In the genomic region with DNA sequence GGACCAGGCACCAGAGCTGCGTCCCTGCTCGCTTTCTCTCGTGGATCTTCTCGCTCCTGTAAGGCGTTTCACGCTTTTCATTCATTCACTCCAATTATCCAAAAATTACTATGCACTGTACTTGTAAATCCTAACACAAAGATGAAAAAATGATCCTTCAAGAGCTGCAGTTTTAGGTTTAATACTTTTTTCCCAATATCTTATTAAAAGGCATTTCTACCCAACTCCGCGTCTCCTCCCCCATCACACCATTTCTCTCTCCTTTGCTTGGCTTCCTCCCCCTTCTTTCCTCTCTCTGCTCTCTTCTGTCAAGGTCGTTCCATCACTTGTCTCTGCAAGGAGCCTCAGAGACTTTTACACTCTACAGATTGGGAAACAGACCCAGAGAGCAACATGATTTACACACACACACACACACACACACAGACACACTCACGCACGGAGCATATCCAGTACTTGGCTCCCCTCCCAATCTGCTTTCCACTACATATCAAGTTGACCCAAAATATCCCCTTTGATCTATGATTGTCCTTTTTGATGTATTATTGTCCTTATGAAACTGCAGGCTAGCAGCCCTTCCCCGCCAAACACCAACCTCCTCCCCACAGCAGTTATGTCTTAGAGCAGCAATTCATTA, we compare ENCODE assay signal across 8 cellular contexts. TPM values are rescaled to one million over a fixed set of nuclear protein-coding genes. Genes with fewer than 3 reads are reported as not detected.
DNase-seq lines count a peak whose midpoint lies in the region; ATAC-seq, FAIRE-seq and TF ChIP-seq lines count a peak whose summit lies in the region.

No MANE protein-coding gene starts in this region.

- H3K4me1 ChIP-seq in prostate gland (replicated peaks) = no peaks in the 10 kb centered on the region

- no peaks in the 10 kb centered on the region for H3K9me3 ChIP-seq in SK-N-MC (ENCODE audit: low read depth, low read length)
- H3K9me3 ChIP-seq in prostate gland = no peaks in the 10 kb centered on the region

- H3K9ac ChIP-seq in SK-N-MC (ENCODE audit: insufficient read length) = peak overlapping the region; percentile 64

- 16% methylated on average over 12 of the region's 12 CpGs for WGBS in prostate gland

- H3K27ac ChIP-seq in SK-N-MC (no peak overlapping the region), prostate gland (no peak overlapping the region)

- H3K4me3 ChIP-seq in SK-N-MC = peak overlapping the region; percentile 97
- H3K4me3 ChIP-seq in fibroblast of pulmonary artery (replicated peaks; ENCODE audit: low read depth, low read length) = peak overlapping the region; percentile 58
- peak overlapping the region; percentile 39 to 48 for H3K4me3 ChIP-seq in prostate gland

- FAIRE-seq in GM12892 (lab: Jason Lieb, UNC) = peak; percentile 71

- TF ChIP-seq CTCF in fibroblast of pulmonary artery (IDR thresholded peaks at IDR 0.05; ENCODE audit: low read length, missing control alignments) = no peak
- TF ChIP-seq CTCF in prostate gland (IDR thresholded peaks at IDR 0.05) = no peak

- ATAC-seq in GM19463 (IDR thresholded peaks at IDR 0.05; ENCODE audit: unreplicated experiment) = no peak
- ATAC-seq in HG02970 (IDR thresholded peaks at IDR 0.05; ENCODE audit: low FRiP score, unreplicated experiment) = no peak
- ATAC-seq in GM21737 (IDR thresholded peaks at IDR 0.05; ENCODE audit: unreplicated experiment) = no peak

- DNase-seq in GM12892 (ENCODE audit: insufficient read length) (no peak), SK-N-MC (ENCODE audit: low read depth, low spot score) (no peak), fibroblast of pulmonary artery (ENCODE audit: low read depth) (peak; percentile 44), prostate gland (ENCODE audit: low spot score) (no peak), OCI-M2 (lab: John Stamatoyannopoulos, UW; ENCODE audit: unreplicated experiment) (no peak)

- H3K27me3 ChIP-seq in prostate gland (replicated peaks; ENCODE audit: insufficient read depth) = no peaks in the 10 kb centered on the region

- TF ChIP-seq POLR2A in GM12892 (IDR thresholded peaks at IDR 0.05; ENCODE audit: low read depth, low read length) (no peak), prostate gland (IDR thresholded peaks at IDR 0.05) (no peak)

- intact Hi-C loops in prostate gland (cut with DNase I) = loop anchor here (5.0 kb wide), 1 partner anchor 355 kb away; no protein-coding TSS in a partner anchor

- H3K36me3 ChIP-seq in SK-N-MC (ENCODE audit: insufficient read depth, low read length) (peaks cover 25% of the 10 kb centered on the region), prostate gland (no peaks in the 10 kb centered on the region)

RNA-seq across cellular contexts. Expression of a gene that starts 0.5 kb away (rescaled TPM):
- polyA plus RNA-seq in GM12892 (2012; ENCODE audit: missing spikeins) = 0.59 TPM
- 10 to 100 TPM in 1 of 2 donors, 1 to 10 TPM in 1; 8.8 to 52.3 TPM for total RNA-seq in prostate gland

Comparison
In these comparisons a context has a peak if more than half of its experiments do, and no peak if none do; other contexts are left out.
1. H3K4me3 ChIP-seq: peak in every context shown above with its lines; median percentile 97 in SK-N-MC; 58 in fibroblast of pulmonary artery; 44 in prostate gland.